ENCODE assay signal across 1 cellular context in the genomic region with DNA sequence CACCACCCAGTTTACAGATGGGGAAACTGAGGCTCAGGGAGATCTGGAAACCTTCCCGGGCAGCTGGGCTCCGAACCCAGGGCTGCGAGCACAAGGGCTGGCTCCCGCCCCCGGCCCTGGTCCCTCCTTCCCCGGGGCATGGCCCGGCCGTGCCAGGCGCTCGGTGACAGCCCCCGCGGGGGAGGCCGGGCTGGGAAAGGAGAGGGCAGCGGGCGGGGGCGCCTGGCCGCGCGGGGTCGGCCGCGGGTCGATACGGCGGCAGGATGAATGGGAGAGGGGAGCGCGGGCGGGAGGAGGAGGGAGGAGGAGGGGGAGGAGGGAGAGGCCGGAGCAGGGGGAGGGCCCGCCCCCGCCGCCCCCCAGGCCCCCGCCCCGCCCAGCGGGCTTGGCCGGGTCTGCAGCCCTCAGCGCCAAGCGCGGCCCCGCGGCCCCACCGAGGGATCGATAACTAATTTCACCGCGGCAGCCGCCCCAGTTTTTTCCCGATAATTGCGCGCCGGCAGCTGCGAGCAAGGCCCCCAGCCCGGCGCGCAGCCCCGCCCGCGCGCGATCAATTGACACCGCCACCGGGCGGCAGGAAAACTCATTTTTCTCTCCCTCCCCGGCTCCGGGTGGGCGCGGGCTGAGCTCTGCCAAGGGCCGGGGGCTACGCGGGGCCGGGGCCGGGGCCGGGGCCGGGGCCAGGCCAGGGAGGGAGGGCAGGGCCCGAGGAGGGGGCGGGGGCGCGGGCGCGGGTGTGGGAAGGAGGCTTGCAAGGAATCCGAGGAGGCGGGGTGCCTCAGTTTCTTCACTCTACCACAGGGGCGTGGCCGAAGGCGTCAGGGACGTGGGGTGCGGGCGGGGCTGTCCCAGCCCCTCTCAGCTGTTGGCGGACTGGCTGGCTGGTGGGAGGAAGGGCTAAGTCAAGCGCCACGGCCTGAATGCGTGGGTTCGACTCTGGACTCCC.
TF ChIP-seq lines count a peak whose summit lies in the region.

No MANE protein-coding gene starts in this region.

TF ChIP-seq in HepG2, 621 proteins besides CTCF, POLR2A, EP300 and RAD21 (continued from another document and continues in another):
- TF ChIP-seq, protein P1, sequence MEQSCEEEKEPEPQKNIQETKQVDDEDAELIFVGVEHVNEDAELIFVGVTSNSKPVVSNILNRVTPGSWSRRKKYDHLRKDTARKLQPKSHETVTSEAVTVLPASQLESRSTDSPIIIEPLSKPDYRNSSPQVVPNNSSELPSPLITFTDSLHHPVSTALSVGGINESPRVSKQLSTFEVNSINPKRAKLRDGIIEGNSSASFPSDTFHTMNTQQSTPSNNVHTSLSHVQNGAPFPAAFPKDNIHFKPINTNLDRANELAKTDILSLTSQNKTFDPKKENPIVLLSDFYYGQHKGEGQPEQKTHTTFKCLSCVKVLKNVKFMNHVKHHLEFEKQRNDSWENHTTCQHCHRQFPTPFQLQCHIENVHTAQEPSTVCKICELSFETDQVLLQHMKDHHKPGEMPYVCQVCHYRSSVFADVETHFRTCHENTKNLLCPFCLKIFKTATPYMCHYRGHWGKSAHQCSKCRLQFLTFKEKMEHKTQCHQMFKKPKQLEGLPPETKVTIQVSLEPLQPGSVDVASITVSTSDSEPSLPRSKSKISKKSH (CRISPR knock-in tag; IDR thresholded peaks at IDR 0.05; ENCODE audit: borderline replicate concordance) = no peak
- TF ChIP-seq ELF3 (CRISPR knock-in tag; IDR thresholded peaks at IDR 0.05) (peak; percentile 9; the same call in 1 of the 2 replicates), RARA (CRISPR knock-in tag; IDR thresholded peaks at IDR 0.05) (peak; percentile 94), RBM22 (optimal IDR thresholded peaks at IDR 0.05; ENCODE audit: low read length) (peak; percentile 4), ZNF30 (CRISPR knock-in tag; IDR thresholded peaks at IDR 0.05) (no peak), ZSCAN29 (CRISPR knock-in tag; conservative IDR thresholded peaks at IDR 0.05) (peak; percentile 68; the same call in 1 of the 2 replicates), PLRG1 (conservative IDR thresholded peaks at IDR 0.05) (no peak), ZNF234 (CRISPR knock-in tag; conservative IDR thresholded peaks at IDR 0.05) (0 out of 2 replicates have a peak, but pooled peaks have one; percentile 24), POGK (CRISPR knock-in tag; conservative IDR thresholded peaks at IDR 0.05) (peak; percentile 59), AGO2 (optimal IDR thresholded peaks at IDR 0.05; ENCODE audit: low read depth, low read length) (peak; percentile 99), PHF8 (CRISPR knock-in tag; IDR thresholded peaks at IDR 0.05) (peak; percentile 4; the same call in 1 of the 2 replicates), ZNF614 (CRISPR knock-in tag; IDR thresholded peaks at IDR 0.05; ENCODE audit: borderline replicate concordance) (0 out of 2 replicates have a peak, but pooled peaks have one; percentile 16), CCDC6 (CRISPR knock-in tag; IDR thresholded peaks at IDR 0.05) (peak; percentile 43; the same call in 1 of the 2 replicates), ZNF891 (CRISPR knock-in tag; IDR thresholded peaks at IDR 0.05) (0 out of 2 replicates have a peak, but pooled peaks have one; percentile 33), ZNF101 (CRISPR knock-in tag; IDR thresholded peaks at IDR 0.05; ENCODE audit: borderline replicate concordance, low read depth) (no peak), RXRB (CRISPR knock-in tag; IDR thresholded peaks at IDR 0.05; ENCODE audit: borderline replicate concordance) (peak; percentile 55), NFKBIZ (CRISPR knock-in tag; IDR thresholded peaks at IDR 0.05) (no peak), ZNF274 (CRISPR knock-in tag; IDR thresholded peaks at IDR 0.05) (no peak), FOXO1 (CRISPR knock-in tag; IDR thresholded peaks at IDR 0.05) (peak; percentile 55; the same call in 1 of the 2 replicates), JUN (CRISPR knock-in tag; IDR thresholded peaks at IDR 0.05) (0 out of 2 replicates have a peak, but pooled peaks have one; percentile 8), JUNB (CRISPR knock-in tag; IDR thresholded peaks at IDR 0.05; ENCODE audit: borderline replicate concordance) (no peak), RBFOX2 (IDR thresholded peaks at IDR 0.05; ENCODE audit: low read depth, low read length) (peak; percentile 90), MED13 (CRISPR knock-in tag; IDR thresholded peaks at IDR 0.05) (peak; percentile 69; the same call in 1 of the 2 replicates), MTA1 (CRISPR knock-in tag; IDR thresholded peaks at IDR 0.05; ENCODE audit: borderline replicate concordance) (peak; percentile 70), ZNF768 (CRISPR knock-in tag; IDR thresholded peaks at IDR 0.05) (no peak), RFX1 (IDR thresholded peaks at IDR 0.05) (no peak), SNAI1 (CRISPR knock-in tag; IDR thresholded peaks at IDR 0.05; ENCODE audit: borderline replicate concordance) (no peak), ZSCAN21 (CRISPR knock-in tag; IDR thresholded peaks at IDR 0.05; ENCODE audit: borderline replicate concordance) (peak; percentile 83; the same call in 1 of the 2 replicates), ERF (CRISPR knock-in tag; IDR thresholded peaks at IDR 0.05) (0 out of 2 replicates have a peak, but pooled peaks have one; percentile 39), HDAC1 (CRISPR knock-in tag; IDR thresholded peaks at IDR 0.05) (peak; percentile 65), HNRNPLL (IDR thresholded peaks at IDR 0.05; ENCODE audit: low read depth, low read length, poor library complexity, severe bottlenecking) (peak; percentile 39), DMAP1 (CRISPR knock-in tag; IDR thresholded peaks at IDR 0.05) (peak; percentile 7; the same call in 1 of the 2 replicates), ZKSCAN8 (CRISPR knock-in tag; IDR thresholded peaks at IDR 0.05; ENCODE audit: borderline replicate concordance) (0 out of 2 replicates have a peak, but pooled peaks have one; percentile 28), ZNF362 (CRISPR knock-in tag; IDR thresholded peaks at IDR 0.05; ENCODE audit: borderline replicate concordance) (peak; percentile 40; the same call in 1 of the 2 replicates), SMARCE1 (IDR thresholded peaks at IDR 0.05; ENCODE audit: borderline replicate concordance) (no peak), ZNF225 (CRISPR knock-in tag; IDR thresholded peaks at IDR 0.05) (no peak), TCF12 (IDR thresholded peaks at IDR 0.05) (no peak), TCF12 (CRISPR knock-in tag; IDR thresholded peaks at IDR 0.05) (peak; percentile 87)
- TF ChIP-seq, protein P2, sequence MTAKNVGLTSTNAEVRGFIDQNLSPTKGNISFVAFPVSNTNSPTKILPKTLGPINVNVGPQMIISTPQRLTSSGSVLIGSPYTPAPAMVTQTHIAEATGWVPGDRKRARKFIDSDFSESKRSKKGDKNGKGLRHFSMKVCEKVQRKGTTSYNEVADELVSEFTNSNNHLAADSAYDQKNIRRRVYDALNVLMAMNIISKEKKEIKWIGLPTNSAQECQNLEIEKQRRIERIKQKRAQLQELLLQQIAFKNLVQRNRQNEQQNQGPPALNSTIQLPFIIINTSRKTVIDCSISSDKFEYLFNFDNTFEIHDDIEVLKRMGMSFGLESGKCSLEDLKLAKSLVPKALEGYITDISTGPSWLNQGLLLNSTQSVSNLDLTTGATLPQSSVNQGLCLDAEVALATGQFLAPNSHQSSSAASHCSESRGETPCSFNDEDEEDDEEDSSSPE (CRISPR knock-in tag; IDR thresholded peaks at IDR 0.05) = peak; percentile 59
- TF ChIP-seq, protein P3, sequence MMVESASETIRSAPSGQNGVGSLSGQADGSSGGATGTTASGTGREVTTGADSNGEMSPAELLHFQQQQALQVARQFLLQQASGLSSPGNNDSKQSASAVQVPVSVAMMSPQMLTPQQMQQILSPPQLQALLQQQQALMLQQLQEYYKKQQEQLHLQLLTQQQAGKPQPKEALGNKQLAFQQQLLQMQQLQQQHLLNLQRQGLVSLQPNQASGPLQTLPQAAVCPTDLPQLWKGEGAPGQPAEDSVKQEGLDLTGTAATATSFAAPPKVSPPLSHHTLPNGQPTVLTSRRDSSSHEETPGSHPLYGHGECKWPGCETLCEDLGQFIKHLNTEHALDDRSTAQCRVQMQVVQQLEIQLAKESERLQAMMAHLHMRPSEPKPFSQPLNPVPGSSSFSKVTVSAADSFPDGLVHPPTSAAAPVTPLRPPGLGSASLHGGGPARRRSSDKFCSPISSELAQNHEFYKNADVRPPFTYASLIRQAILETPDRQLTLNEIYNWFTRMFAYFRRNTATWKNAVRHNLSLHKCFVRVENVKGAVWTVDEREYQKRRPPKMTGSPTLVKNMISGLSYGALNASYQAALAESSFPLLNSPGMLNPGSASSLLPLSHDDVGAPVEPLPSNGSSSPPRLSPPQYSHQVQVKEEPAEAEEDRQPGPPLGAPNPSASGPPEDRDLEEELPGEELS (CRISPR knock-in tag; IDR thresholded peaks at IDR 0.05) = peak; percentile 42; the same call in 1 of the 2 replicates
- TF ChIP-seq, protein P4, sequence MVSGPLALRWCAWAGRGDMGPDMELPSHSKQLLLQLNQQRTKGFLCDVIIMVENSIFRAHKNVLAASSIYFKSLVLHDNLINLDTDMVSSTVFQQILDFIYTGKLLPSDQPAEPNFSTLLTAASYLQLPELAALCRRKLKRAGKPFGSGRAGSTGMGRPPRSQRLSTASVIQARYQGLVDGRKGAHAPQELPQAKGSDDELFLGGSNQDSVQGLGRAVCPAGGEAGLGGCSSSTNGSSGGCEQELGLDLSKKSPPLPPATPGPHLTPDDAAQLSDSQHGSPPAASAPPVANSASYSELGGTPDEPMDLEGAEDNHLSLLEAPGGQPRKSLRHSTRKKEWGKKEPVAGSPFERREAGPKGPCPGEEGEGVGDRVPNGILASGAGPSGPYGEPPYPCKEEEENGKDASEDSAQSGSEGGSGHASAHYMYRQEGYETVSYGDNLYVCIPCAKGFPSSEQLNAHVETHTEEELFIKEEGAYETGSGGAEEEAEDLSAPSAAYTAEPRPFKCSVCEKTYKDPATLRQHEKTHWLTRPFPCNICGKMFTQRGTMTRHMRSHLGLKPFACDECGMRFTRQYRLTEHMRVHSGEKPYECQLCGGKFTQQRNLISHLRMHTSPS (CRISPR knock-in tag; IDR thresholded peaks at IDR 0.05; ENCODE audit: low read depth) = peak; percentile 98
- TF ChIP-seq, protein P5, sequence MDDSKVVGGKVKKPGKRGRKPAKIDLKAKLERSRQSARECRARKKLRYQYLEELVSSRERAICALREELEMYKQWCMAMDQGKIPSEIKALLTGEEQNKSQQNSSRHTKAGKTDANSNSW (CRISPR knock-in tag; IDR thresholded peaks at IDR 0.05; ENCODE audit: borderline replicate concordance) = no peak
- TF ChIP-seq, protein P6, sequence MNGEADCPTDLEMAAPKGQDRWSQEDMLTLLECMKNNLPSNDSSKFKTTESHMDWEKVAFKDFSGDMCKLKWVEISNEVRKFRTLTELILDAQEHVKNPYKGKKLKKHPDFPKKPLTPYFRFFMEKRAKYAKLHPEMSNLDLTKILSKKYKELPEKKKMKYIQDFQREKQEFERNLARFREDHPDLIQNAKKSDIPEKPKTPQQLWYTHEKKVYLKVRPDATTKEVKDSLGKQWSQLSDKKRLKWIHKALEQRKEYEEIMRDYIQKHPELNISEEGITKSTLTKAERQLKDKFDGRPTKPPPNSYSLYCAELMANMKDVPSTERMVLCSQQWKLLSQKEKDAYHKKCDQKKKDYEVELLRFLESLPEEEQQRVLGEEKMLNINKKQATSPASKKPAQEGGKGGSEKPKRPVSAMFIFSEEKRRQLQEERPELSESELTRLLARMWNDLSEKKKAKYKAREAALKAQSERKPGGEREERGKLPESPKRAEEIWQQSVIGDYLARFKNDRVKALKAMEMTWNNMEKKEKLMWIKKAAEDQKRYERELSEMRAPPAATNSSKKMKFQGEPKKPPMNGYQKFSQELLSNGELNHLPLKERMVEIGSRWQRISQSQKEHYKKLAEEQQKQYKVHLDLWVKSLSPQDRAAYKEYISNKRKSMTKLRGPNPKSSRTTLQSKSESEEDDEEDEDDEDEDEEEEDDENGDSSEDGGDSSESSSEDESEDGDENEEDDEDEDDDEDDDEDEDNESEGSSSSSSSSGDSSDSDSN (CRISPR knock-in tag; IDR thresholded peaks at IDR 0.05) = peak; percentile 87; the same call in 1 of the 2 replicates
- TF ChIP-seq, protein P7, sequence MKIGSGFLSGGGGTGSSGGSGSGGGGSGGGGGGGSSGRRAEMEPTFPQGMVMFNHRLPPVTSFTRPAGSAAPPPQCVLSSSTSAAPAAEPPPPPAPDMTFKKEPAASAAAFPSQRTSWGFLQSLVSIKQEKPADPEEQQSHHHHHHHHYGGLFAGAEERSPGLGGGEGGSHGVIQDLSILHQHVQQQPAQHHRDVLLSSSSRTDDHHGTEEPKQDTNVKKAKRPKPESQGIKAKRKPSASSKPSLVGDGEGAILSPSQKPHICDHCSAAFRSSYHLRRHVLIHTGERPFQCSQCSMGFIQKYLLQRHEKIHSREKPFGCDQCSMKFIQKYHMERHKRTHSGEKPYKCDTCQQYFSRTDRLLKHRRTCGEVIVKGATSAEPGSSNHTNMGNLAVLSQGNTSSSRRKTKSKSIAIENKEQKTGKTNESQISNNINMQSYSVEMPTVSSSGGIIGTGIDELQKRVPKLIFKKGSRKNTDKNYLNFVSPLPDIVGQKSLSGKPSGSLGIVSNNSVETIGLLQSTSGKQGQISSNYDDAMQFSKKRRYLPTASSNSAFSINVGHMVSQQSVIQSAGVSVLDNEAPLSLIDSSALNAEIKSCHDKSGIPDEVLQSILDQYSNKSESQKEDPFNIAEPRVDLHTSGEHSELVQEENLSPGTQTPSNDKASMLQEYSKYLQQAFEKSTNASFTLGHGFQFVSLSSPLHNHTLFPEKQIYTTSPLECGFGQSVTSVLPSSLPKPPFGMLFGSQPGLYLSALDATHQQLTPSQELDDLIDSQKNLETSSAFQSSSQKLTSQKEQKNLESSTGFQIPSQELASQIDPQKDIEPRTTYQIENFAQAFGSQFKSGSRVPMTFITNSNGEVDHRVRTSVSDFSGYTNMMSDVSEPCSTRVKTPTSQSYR (CRISPR knock-in tag; IDR thresholded peaks at IDR 0.05; ENCODE audit: borderline replicate concordance) = peak; percentile 72; the same call in 1 of the 2 replicates
